In the genomic region with DNA sequence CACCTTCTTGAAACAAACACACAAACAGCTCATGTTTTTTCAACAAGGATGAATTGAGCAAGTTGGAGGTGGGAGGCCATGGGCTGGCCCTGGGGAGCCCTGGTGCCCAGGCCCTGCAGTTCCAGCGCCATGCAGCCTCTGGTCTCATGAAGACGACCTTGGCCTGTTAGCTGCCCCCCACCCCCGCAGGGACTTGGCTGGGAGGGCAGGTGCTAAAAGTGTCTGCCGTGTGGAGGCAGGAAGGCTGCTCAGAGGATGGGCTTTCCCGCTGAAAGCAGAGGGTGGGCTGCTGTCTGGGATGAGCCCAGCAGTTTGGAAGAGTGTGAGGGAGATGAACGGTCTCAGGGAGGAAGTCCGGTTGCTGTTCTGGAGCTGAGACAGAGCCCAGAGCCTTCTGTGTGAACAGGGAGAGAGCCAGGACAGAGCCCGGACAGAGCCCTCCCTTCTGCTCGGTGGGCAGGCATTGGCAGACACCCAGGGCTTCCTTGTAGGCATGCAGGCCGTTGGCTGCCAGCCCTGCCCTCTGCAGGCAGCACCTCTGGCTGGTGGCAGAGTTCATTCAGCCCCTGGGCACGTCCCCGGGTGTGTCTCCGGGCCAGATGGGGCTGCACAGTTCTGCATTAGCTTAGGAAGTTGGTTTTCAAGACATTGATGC, we compare ENCODE assay signal across 10 cellular contexts. TPM values are rescaled to one million over a fixed set of nuclear protein-coding genes. Genes with fewer than 3 reads are reported as not detected.
A peak's percentile ranks its signal among the peaks of the same experiment; 100 is the strongest.
DNase-seq lines count a peak whose midpoint lies in the region; ATAC-seq and TF ChIP-seq lines count a peak whose summit lies in the region.
"Had no signal": no experiment of that assay in that cellular context is flagged by ENCODE, and none has a peak within 500 bp of the region (broad histone marks: within the 10 kb centered on the region; RNA-seq: fewer than 3 reads in every experiment).

No MANE protein-coding gene starts in this region.

- no peak for ATAC-seq in GM18868 (IDR thresholded peaks at IDR 0.05; ENCODE audit: unreplicated experiment)
- ATAC-seq: natural killer cell had no signal

- no peaks in the 10 kb centered on the region for H3K9me2 ChIP-seq in OCI-LY7 (ENCODE audit: insufficient read depth, low read length)

- no peaks in the 10 kb centered on the region for H3K4me1 ChIP-seq in OCI-LY7 (ENCODE audit: insufficient read depth, low read length, poor library complexity, severe bottlenecking)

- H3K9me3 ChIP-seq in OCI-LY7 (ENCODE audit: low read length) = no peaks in the 10 kb centered on the region

- no peak for TF ChIP-seq CTCF in OCI-LY7 (conservative IDR thresholded peaks at IDR 0.05; ENCODE audit: low read length)

- H3K27ac ChIP-seq in OCI-LY7 (ENCODE audit: low read depth, low read length, poor library complexity, severe bottlenecking) = no peak overlapping the region

- POLR2A ChIA-PET in OCI-LY7 (lab: Charles Lee) = no interaction called here

- DNase-seq in Ammon's horn (ENCODE audit: low spot score) (peak; percentile 79), OCI-LY7 (ENCODE audit: low spot score) (peak; percentile 8), globus pallidus (ENCODE audit: low spot score) (peak; percentile 53), occipital lobe (lab: John Stamatoyannopoulos, UW) (peak; percentile 9), SKM-1 treated with dmso at 0.1 percent for 144 hours (lab: John Stamatoyannopoulos, UW; ENCODE audit: unreplicated experiment) (no peak), DMS53 (lab: John Stamatoyannopoulos, UW) (no peak), NCI-H146 (lab: John Stamatoyannopoulos, UW) (no peak)
- DNase-seq: AML-193, natural killer cell had no signal

- H3K4me2 ChIP-seq in OCI-LY7 (ENCODE audit: low read length) = no peak overlapping the region

- no peak overlapping the region for H3K4me3 ChIP-seq in OCI-LY7 (ENCODE audit: low read depth, low read length, poor library complexity, severe bottlenecking)

- intact Hi-C loops in OCI-LY7 (cut with micrococcal nuclease; ENCODE audit: unreplicated experiment) = no loop called here

- H2AFZ ChIP-seq in OCI-LY7 (ENCODE audit: low read length) = no peak overlapping the region

- H3K79me2 ChIP-seq in OCI-LY7 (ENCODE audit: insufficient read depth, low read depth, low read length) = no peaks in the 10 kb centered on the region

- CTCF ChIA-PET in OCI-LY7 (lab: Charles Lee; ENCODE audit: unreplicated experiment) = no interaction called here

- no TSS peak for BruUV-seq in OCI-LY7 (replicated peaks; lab: Mats Ljungman, UMichigan)

- no peaks in the 10 kb centered on the region for H3K36me3 ChIP-seq in OCI-LY7 (ENCODE audit: insufficient read depth, low read length)

- H4K20me1 ChIP-seq in OCI-LY7 (ENCODE audit: insufficient read depth, low read length) = no peaks in the 10 kb centered on the region

RNA-seq across cellular contexts. Expression of gene ROPN1L, which starts 18.7 kb away (rescaled TPM):
- 0.35 TPM in 1 of 2 replicates, not detected in the other for total RNA-seq in OCI-LY7 (2014; rRNA removed; shearing (Covaris generic))
- total RNA-seq in OCI-LY7 (2022) (0.36 TPM in 1 of 2 replicates, not detected in the other), occipital lobe (1.9 TPM)

Comparison
In these comparisons a context has a peak if more than half of its experiments do, and no peak if none do; other contexts are left out.
1. DNase-seq: peak in Ammon's horn (single experiment), OCI-LY7 (single experiment), globus pallidus (single experiment) and occipital lobe (single experiment); none in SKM-1 treated with dmso at 0.1 percent for 144 hours (single experiment), DMS53 (single experiment) and NCI-H146 (single experiment).